Comparison of ENCODE assay signal across 8 cellular contexts in the genomic region with DNA sequence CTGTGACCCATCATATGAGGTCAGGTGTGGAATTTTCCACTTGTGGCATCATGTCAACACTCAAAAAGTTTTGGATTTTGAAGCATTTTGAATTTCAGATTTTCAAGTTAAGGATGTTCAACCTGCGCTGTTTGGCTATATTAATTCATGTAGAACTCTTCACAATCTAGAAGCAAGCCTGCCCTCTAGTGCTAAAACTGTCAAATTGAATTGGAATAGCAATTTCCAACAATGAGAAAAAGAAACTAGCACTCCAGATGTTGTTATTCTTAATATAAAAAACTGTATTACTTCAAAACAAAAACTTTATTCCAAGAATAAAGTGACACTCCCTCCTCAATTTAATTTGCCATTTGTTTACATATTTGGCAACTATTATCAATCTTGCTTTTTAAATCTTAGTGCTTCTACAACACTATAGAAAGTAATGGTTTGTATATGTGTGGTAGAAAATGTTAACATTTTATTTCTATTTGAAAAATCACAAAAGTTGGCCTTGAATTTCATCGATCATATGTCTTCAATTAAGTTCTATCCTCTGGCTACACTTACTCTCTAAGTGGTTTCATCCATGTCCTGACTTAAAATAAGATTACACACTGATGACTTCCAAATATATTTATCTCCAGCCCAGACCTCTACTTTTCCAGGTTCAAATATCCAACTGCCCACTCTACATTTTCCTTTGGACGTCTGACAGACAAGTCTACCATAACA. TPM values are rescaled to one million over a fixed set of nuclear protein-coding genes. Genes with fewer than 3 reads are reported as not detected.
DNase-seq lines count a peak whose midpoint lies in the region; ATAC-seq and TF ChIP-seq lines count a peak whose summit lies in the region.

No MANE protein-coding gene starts in this region.

- DNase-seq in DMS53 treated with DMSO at 0.1 percent for 48 hours (lab: John Stamatoyannopoulos, UW; ENCODE audit: unreplicated experiment) (peak; percentile 55), HL-60 (ENCODE audit: low read depth in 1 of 2, low spot score in 1 of 2) (no peak), SK-N-DZ (ENCODE audit: low spot score) (peak; percentile 2), fibroblast of pulmonary artery (ENCODE audit: low read depth) (peak; percentile 65), retina (peak; percentile 8), ovary (no peak)
- DNase-seq in activated CD4-positive, alpha-beta T cell treated with anti-CD3 and anti-CD28 coated beads, Interleukin-2, amount 50 U/mL, for 48 hours: no peak

- no peaks in the 10 kb centered on the region for H3K36me3 ChIP-seq in ovary

- H3K27ac ChIP-seq in HL-60 (replicated peaks) (no peak overlapping the region), ovary (no peak overlapping the region)

- H3K4me3 ChIP-seq in HL-60 (replicated peaks; ENCODE audit: insufficient read depth, low read length) (no peak overlapping the region), fibroblast of pulmonary artery (replicated peaks; ENCODE audit: low read depth, low read length) (no peak overlapping the region), ovary (no peak overlapping the region)

- intact Hi-C loops in ovary (cut with DNase I): no loop called here

- peak; percentile 18 for TF ChIP-seq CTCF in HL-60 (IDR thresholded peaks at IDR 0.05; ENCODE audit: insufficient read depth, low read length)
- peak; percentile 68 for TF ChIP-seq CTCF in fibroblast of pulmonary artery (IDR thresholded peaks at IDR 0.05; ENCODE audit: low read length, missing control alignments)
- peak in 1 of 3 donors; percentile 19 for TF ChIP-seq CTCF in ovary (IDR thresholded peaks at IDR 0.05)

- peak; percentile 66 for ATAC-seq in GM18909 (IDR thresholded peaks at IDR 0.05; ENCODE audit: poor library complexity, unreplicated experiment)

- no peaks in the 10 kb centered on the region for H3K27me3 ChIP-seq in HL-60 (ENCODE audit: insufficient read depth, poor library complexity, severe bottlenecking)
- no peaks in the 10 kb centered on the region for H3K27me3 ChIP-seq in ovary

- no peaks in the 10 kb centered on the region for H3K4me1 ChIP-seq in ovary (ENCODE audit: insufficient read depth)

- WGBS in ovary, 3 donors: 21 to 33% (median 33%) methylated on average over 3 of the region's 3 CpGs

- H3K9me3 ChIP-seq in ovary: no peaks in the 10 kb centered on the region

- no peak for TF ChIP-seq POLR2A in ovary (IDR thresholded peaks at IDR 0.05)

- TF ChIP-seq EP300 in ovary (IDR thresholded peaks at IDR 0.05): no peak

RNA-seq across cellular contexts. Expression of a gene that starts 36.6 kb away (rescaled TPM):
- polyA plus RNA-seq in SK-N-DZ (2014; cell fraction: cytosol; rRNA removed): 46.7 and 57.0 TPM in 2 replicates
- 29.1 and 37.9 TPM in 2 replicates for polyA plus RNA-seq in SK-N-DZ (2014; cell fraction: nucleus; rRNA removed)
- 10 to 100 TPM; 14.5 to 45.4 (median 17.8) TPM for total RNA-seq in ovary
- 10 to 100 TPM; 13.8 to 22.0 TPM for polyA plus RNA-seq in ovary

RNA-seq across cellular contexts. Expression of a gene that starts 53.9 kb away (rescaled TPM):
- polyA plus RNA-seq in SK-N-DZ (2014; cell fraction: cytosol; rRNA removed): 4.2 and 6.0 TPM in 2 replicates
- polyA plus RNA-seq in SK-N-DZ (2014; cell fraction: nucleus; rRNA removed): 3.8 and 8.6 TPM in 2 replicates
- 10 to 100 TPM; 23.2 to 49.1 (median 26.7) TPM for total RNA-seq in ovary
- 10 to 100 TPM; 13.5 to 17.6 TPM for polyA plus RNA-seq in ovary

Comparison
In these comparisons a context has a peak if more than half of its experiments do, and no peak if none do; other contexts are left out.
1. DNase-seq: peak in DMS53 treated with DMSO at 0.1 percent for 48 hours (single experiment), SK-N-DZ (single experiment), fibroblast of pulmonary artery (single experiment) and retina (single experiment); none in HL-60 (0 of 2), ovary (0 of 5) and activated CD4-positive, alpha-beta T cell treated with anti-CD3 and anti-CD28 coated beads, Interleukin-2, amount 50 U/mL, for 48 hours (0 of 2).